ENCODE assay signal across 8 cellular contexts in the genomic region with DNA sequence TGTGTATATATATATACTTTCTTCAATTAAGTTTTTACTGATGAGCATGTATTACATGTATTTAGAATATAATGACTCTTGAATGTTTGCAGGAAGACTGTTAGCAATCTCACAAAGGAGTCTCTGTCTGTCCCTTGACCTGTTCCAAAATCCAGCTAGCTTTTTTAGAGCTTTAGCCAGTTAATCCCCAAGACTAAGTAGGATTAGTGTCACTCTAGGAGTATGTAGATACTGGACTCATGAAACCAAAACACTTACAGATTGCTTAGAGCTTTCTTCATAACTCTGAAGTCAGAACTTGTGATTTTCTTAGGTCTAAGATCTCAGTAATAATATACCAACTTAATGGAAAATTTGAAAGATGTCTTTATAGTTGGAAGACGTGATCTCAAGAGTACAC. TPM values are rescaled to one million over a fixed set of nuclear protein-coding genes. Genes with fewer than 3 reads are reported as not detected.
DNase-seq lines count a peak whose midpoint lies in the region; ATAC-seq, FAIRE-seq and TF ChIP-seq lines count a peak whose summit lies in the region.

No MANE protein-coding gene starts in this region.

- peaks cover 46% of the 10 kb centered on the region for H3K4me1 Mint-ChIP-seq in activated naive CD8-positive, alpha-beta T cell (ENCODE audit: low read depth)

- H3K4me3 ChIP-seq in ACC112 (ENCODE audit: low read depth, low read length), result peak overlapping the region; percentile 98
- peak overlapping the region; percentile 84; the same call in 1 of the 2 replicates for H3K4me3 ChIP-seq in HAP-1
- H3K4me3 ChIP-seq in keratinocyte (ENCODE audit: control insufficient read depth in 2 of 3, extremely low read depth in 1 of 3, insufficient read depth in 2 of 3, low read depth in 1 of 3, low read length in 3 of 3), result peak overlapping the region in 2 of 3 experiments; percentile 44 to 98

- H3K4me1 ChIP-seq in ACC112 (ENCODE audit: control insufficient read depth, insufficient read depth, low read length, unreplicated experiment) (peaks cover 21% of the 10 kb centered on the region), HAP-1 (peaks cover 20% of the 10 kb centered on the region), keratinocyte (ENCODE audit: control insufficient read depth, extremely low read depth, insufficient read depth, low read length) (peaks cover 28% of the 10 kb centered on the region)

- peak overlapping the region; percentile 98 for H3K4me2 ChIP-seq in keratinocyte (ENCODE audit: control insufficient read depth, extremely low read depth, insufficient read depth, low read depth, low read length)

- H3K27ac Mint-ChIP-seq in activated naive CD8-positive, alpha-beta T cell, result peak overlapping the region; percentile 83

- DNase-seq in HAP-1 (ENCODE audit: low spot score in 2 of 2) (peak in 1 of 2 experiments; percentile 88), keratinocyte (ENCODE audit: low read depth, low spot score) (no peak), Kasumi-1 (lab: John Stamatoyannopoulos, UW) (no peak)

- peaks cover 4% of the 10 kb centered on the region for H3K9me3 Mint-ChIP-seq in activated naive CD8-positive, alpha-beta T cell (ENCODE audit: low read depth)

- peak overlapping the region; percentile 76 for H3K4me3 Mint-ChIP-seq in activated naive CD8-positive, alpha-beta T cell

- peak overlapping the region; percentile 53 for H3K9ac ChIP-seq in keratinocyte (ENCODE audit: control insufficient read depth, extremely low read depth, insufficient read depth, low read length)

- H3K79me2 ChIP-seq in ACC112 (ENCODE audit: control insufficient read depth, insufficient read depth, low read length, unreplicated experiment), result peaks cover 63% of the 10 kb centered on the region
- peaks cover 59% of the 10 kb centered on the region for H3K79me2 ChIP-seq in keratinocyte (ENCODE audit: control insufficient read depth, insufficient read depth, low read length)

- H3K9me3 ChIP-seq in HAP-1 (no peaks in the 10 kb centered on the region), keratinocyte (ENCODE audit: control insufficient read depth, low read depth, low read length) (no peaks in the 10 kb centered on the region)

- no peak overlapping the region for H3K27ac ChIP-seq in ACC112 (ENCODE audit: low read depth, low read length)
- H3K27ac ChIP-seq in keratinocyte (ENCODE audit: control insufficient read depth, insufficient read depth, low read length), result peak overlapping the region; percentile 97

- H3K27me3 ChIP-seq in ACC112 (ENCODE audit: insufficient read depth, low read length), result no peaks in the 10 kb centered on the region
- no peaks in the 10 kb centered on the region for H3K27me3 ChIP-seq in HAP-1 (ENCODE audit: low read depth)
- H3K27me3 ChIP-seq in keratinocyte (ENCODE audit: control insufficient read depth, extremely low read depth, insufficient read depth, low read length), result no peaks in the 10 kb centered on the region

- peaks cover 3% of the 10 kb centered on the region for H3K9me1 ChIP-seq in keratinocyte (ENCODE audit: control insufficient read depth, extremely low read depth, insufficient read depth, low read length)

- no peaks in the 10 kb centered on the region for H4K20me1 ChIP-seq in keratinocyte (ENCODE audit: control insufficient read depth, extremely low read depth, insufficient read depth, low read length)

- ATAC-seq in HG03521 (IDR thresholded peaks at IDR 0.05; ENCODE audit: unreplicated experiment) (no peak), GM19395 (IDR thresholded peaks at IDR 0.05; ENCODE audit: unreplicated experiment) (no peak), GM19351 (IDR thresholded peaks at IDR 0.05; ENCODE audit: unreplicated experiment) (no peak)

- H3K27me3 Mint-ChIP-seq in activated naive CD8-positive, alpha-beta T cell, result no peaks in the 10 kb centered on the region

- H2AFZ ChIP-seq in ACC112 (ENCODE audit: low read length, unreplicated experiment) (no peak overlapping the region), keratinocyte (ENCODE audit: control insufficient read depth, low read length) (no peak overlapping the region)

- dilution Hi-C loops in keratinocyte (cut with MboI; ENCODE audit: extremely low pct_ligation_motif_present, low sequenced_read_pairs), result no loop called here

- FAIRE-seq in keratinocyte (lab: Jason Lieb, UNC), result no peak

- H3K36me3 ChIP-seq in ACC112 (ENCODE audit: insufficient read depth, low read length) (peaks cover 11% of the 10 kb centered on the region; the same call in 1 of the 2 replicates), HAP-1 (replicated peaks) (peaks cover 5% of the 10 kb centered on the region), keratinocyte (ENCODE audit: control insufficient read depth in 2 of 2, extremely low read depth in 1 of 2, insufficient read depth in 2 of 2, low read length in 2 of 2) (peaks cover 0 to 11% of the 10 kb centered on the region in 2 experiments)

- in situ Hi-C loops in HAP-1 (cut with MboI; ENCODE audit: low sequenced_read_pairs), result no loop called here

- no peak for TF ChIP-seq CTCF in keratinocyte (optimal IDR thresholded peaks at IDR 0.05 in 1 of 3, IDR thresholded peaks at IDR 0.05 in 1 of 3, conservative IDR thresholded peaks at IDR 0.05 in 1 of 3; ENCODE audit: extremely low read depth in 1 of 3, insufficient read depth in 2 of 3, low read length in 3 of 3)

- H3K36me3 Mint-ChIP-seq in activated naive CD8-positive, alpha-beta T cell, result peaks cover 8% of the 10 kb centered on the region

RNA-seq across cellular contexts. Expression of a gene that starts 2.2 kb away (rescaled TPM):
- polyA plus RNA-seq in keratinocyte, result 51.8 to 92.2 TPM (median 70.9 TPM) in 3 replicates
- 63.3 TPM for polyA plus RNA-seq in keratinocyte (2011; ENCODE audit: low read depth)
- polyA plus RNA-seq in keratinocyte (2011; cell fraction: cytosol; rRNA removed), result 31.4 and 93.4 TPM in 2 replicates
- 102 and 118 TPM in 2 replicates for polyA plus RNA-seq in keratinocyte (2011; cell fraction: nucleus; rRNA removed)
- polyA plus RNA-seq in keratinocyte (2012; ENCODE audit: low replicate concordance), result 46.5 and 50.3 TPM in 2 replicates
- 14.2 to 55.4 TPM (median 42.0 TPM) in 3 replicates for polyA minus RNA-seq in keratinocyte
- polyA minus RNA-seq in keratinocyte (2011; cell fraction: cytosol; rRNA and poly(A)+ RNA removed), result 73.5 TPM
- polyA minus RNA-seq in keratinocyte (2011; cell fraction: nucleus; rRNA and poly(A)+ RNA removed), result 35.8 and 71.8 TPM in 2 replicates
